8 cellular contexts compared by ENCODE assay signal in genomic region chr2:100235098-100235497, GRCh38.
A peak's percentile ranks its signal among the peaks of the same experiment; 100 is the strongest.
DNase-seq lines count a peak whose midpoint lies in the region; ATAC-seq and TF ChIP-seq lines count a peak whose summit lies in the region.

No MANE protein-coding gene starts in this region.

- H4K20me1 ChIP-seq in SU-DHL-6 (ENCODE audit: low read depth, low read length) (no peaks in the 10 kb centered on the region), osteoblast (ENCODE audit: insufficient read depth, low read length) (no peaks in the 10 kb centered on the region)

- H3K9me3 ChIP-seq in SU-DHL-6 (ENCODE audit: insufficient read depth, low read length) = no peaks in the 10 kb centered on the region
- H3K9me3 ChIP-seq in mucosa of descending colon = no peaks in the 10 kb centered on the region
- no peaks in the 10 kb centered on the region for H3K9me3 ChIP-seq in upper lobe of right lung
- no peaks in the 10 kb centered on the region for H3K9me3 ChIP-seq in osteoblast (ENCODE audit: low read depth, low read length)
- no peaks in the 10 kb centered on the region for H3K9me3 ChIP-seq in right atrium auricular region

- H3K27ac ChIP-seq in SU-DHL-6 (ENCODE audit: low read depth, low read length) (no peak overlapping the region), upper lobe of right lung (no peak overlapping the region), osteoblast (ENCODE audit: low read depth, low read length) (no peak overlapping the region), right atrium auricular region (no peak overlapping the region)

- H3F3A ChIP-seq in SU-DHL-6 (ENCODE audit: insufficient read depth) = no peaks in the 10 kb centered on the region

- intact Hi-C loops in mucosa of descending colon (cut with DNase I, micrococcal nuclease) = no loop called here
- intact Hi-C loops in upper lobe of right lung (cut with DNase I) = no loop called here

- no peak for TF ChIP-seq CTCF in SU-DHL-6 (IDR thresholded peaks at IDR 0.05; ENCODE audit: insufficient read depth, low read length, poor library complexity, severe bottlenecking)
- TF ChIP-seq CTCF in mucosa of descending colon (IDR thresholded peaks at IDR 0.05) = no peak
- TF ChIP-seq CTCF in upper lobe of right lung (IDR thresholded peaks at IDR 0.05) = no peak
- TF ChIP-seq CTCF in osteoblast (IDR thresholded peaks at IDR 0.05; ENCODE audit: extremely low read depth, low read depth, low read length) = no peak
- no peak for TF ChIP-seq CTCF in right atrium auricular region (IDR thresholded peaks at IDR 0.05)

- H3K4me2 ChIP-seq in SU-DHL-6 (ENCODE audit: low read depth, low read length, poor library complexity, severe bottlenecking) (peak overlapping the region; percentile 7), osteoblast (ENCODE audit: insufficient read depth, low read length) (no peak overlapping the region)

- H3K27me3 ChIP-seq in SU-DHL-6 (ENCODE audit: low read length) (no peaks in the 10 kb centered on the region), upper lobe of right lung (no peaks in the 10 kb centered on the region), osteoblast (ENCODE audit: insufficient read depth, low read length) (no peaks in the 10 kb centered on the region), right atrium auricular region (no peaks in the 10 kb centered on the region)

- H3K9ac ChIP-seq in SU-DHL-6 (ENCODE audit: low read length) = no peak overlapping the region

- H3K79me2 ChIP-seq in SU-DHL-6 (ENCODE audit: insufficient read depth, low read length) (no peaks in the 10 kb centered on the region), osteoblast (ENCODE audit: insufficient read depth, low read length) (no peaks in the 10 kb centered on the region)

- ATAC-seq in GM19328 (IDR thresholded peaks at IDR 0.05; ENCODE audit: unreplicated experiment) (peak; percentile 95), HG03025 (IDR thresholded peaks at IDR 0.05; ENCODE audit: low FRiP score, unreplicated experiment) (peak; percentile 95), mucosa of descending colon (peak; percentile 85), upper lobe of right lung (no peak)

- no peaks in the 10 kb centered on the region for H3K9me2 ChIP-seq in SU-DHL-6 (replicated peaks; ENCODE audit: insufficient read depth, low read length)

- H3K4me1 ChIP-seq in mucosa of descending colon (ENCODE audit: low read depth) (no peaks in the 10 kb centered on the region), upper lobe of right lung (no peaks in the 10 kb centered on the region), osteoblast (ENCODE audit: insufficient read depth, low read length) (peaks cover 6% of the 10 kb centered on the region), right atrium auricular region (no peaks in the 10 kb centered on the region)

- H3K36me3 ChIP-seq in SU-DHL-6 (ENCODE audit: low read length) (no peaks in the 10 kb centered on the region), mucosa of descending colon (ENCODE audit: low read depth) (no peaks in the 10 kb centered on the region), upper lobe of right lung (no peaks in the 10 kb centered on the region), osteoblast (ENCODE audit: insufficient read depth, low read length) (no peaks in the 10 kb centered on the region), right atrium auricular region (no peaks in the 10 kb centered on the region)

- no peak overlapping the region for H2AFZ ChIP-seq in SU-DHL-6 (ENCODE audit: low read depth, low read length, severe bottlenecking)
- no peak overlapping the region for H2AFZ ChIP-seq in osteoblast (ENCODE audit: low read length)

- no peak overlapping the region for H3K4me3 ChIP-seq in SU-DHL-6 (ENCODE audit: insufficient read depth, low read length, poor library complexity, severe bottlenecking)
- H3K4me3 ChIP-seq in mucosa of descending colon = no peak overlapping the region
- no peak overlapping the region for H3K4me3 ChIP-seq in upper lobe of right lung
- H3K4me3 ChIP-seq in osteoblast (ENCODE audit: insufficient read depth, low read length) = no peak overlapping the region
- H3K4me3 ChIP-seq in right atrium auricular region = no peak overlapping the region

- DNase-seq in mucosa of descending colon (peak in 2 of 3 donors; percentile 37 to 73), upper lobe of right lung (no peak), UCSD-AML1 (lab: John Stamatoyannopoulos, UW; ENCODE audit: unreplicated experiment) (no peak), osteoblast (ENCODE audit: insufficient read length, low spot score, missing footprints) (no peak), right atrium auricular region (ENCODE audit: low spot score) (no peak)

Comparison
In these comparisons a context has a peak if more than half of its experiments do, and no peak if none do; other contexts are left out.
1. DNase-seq: peak in mucosa of descending colon (2 of 3); none in upper lobe of right lung (single experiment), UCSD-AML1 (single experiment), osteoblast (single experiment) and right atrium auricular region (single experiment).